19 cellular contexts compared by ENCODE assay signal in the genomic region with DNA sequence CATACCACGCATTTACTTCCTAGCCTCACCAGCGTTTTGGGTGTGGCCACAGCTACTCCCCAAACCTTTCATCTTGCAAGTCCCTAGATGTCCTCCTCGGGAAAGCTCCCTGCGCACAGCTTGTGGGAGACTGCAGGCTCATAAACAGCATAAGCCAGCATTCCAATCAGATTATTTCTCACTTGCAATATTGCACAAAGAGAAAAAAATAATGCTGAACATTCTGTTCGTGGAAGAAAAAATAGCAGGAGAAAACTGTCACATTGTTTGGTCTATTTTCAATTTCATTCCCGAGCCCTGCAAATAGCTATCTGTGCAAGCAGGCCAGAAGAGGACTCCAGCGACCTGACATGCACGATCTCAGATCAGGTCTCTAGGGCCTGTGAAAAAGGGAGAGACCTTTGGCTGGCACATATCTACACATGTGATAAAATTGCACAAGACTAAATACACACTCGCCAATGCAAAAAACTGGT.
DNase-seq lines count a peak whose midpoint lies in the region; ATAC-seq and TF ChIP-seq lines count a peak whose summit lies in the region.
"Had no signal": no experiment of that assay in that cellular context is flagged by ENCODE, and none has a peak within 500 bp of the region (broad histone marks: within the 10 kb centered on the region; RNA-seq: fewer than 3 reads in every experiment).

No MANE protein-coding gene starts in this region.

- no peaks in the 10 kb centered on the region for H3K27me3 ChIP-seq in adipocyte (replicated peaks; ENCODE audit: control insufficient read depth, insufficient read depth, low read length)
- no peaks in the 10 kb centered on the region for H3K27me3 ChIP-seq in muscle layer of duodenum (ENCODE audit: low read depth, low read length)
- no peaks in the 10 kb centered on the region for H3K27me3 ChIP-seq in suprapubic skin
- no peaks in the 10 kb centered on the region for H3K27me3 ChIP-seq in colonic mucosa

- no peaks in the 10 kb centered on the region for H3K9me3 ChIP-seq in adipocyte (ENCODE audit: control insufficient read depth, low read length)
- no peaks in the 10 kb centered on the region for H3K9me3 ChIP-seq in muscle layer of duodenum (ENCODE audit: control insufficient read depth in 1 of 2, low read length in 2 of 2)
- no peaks in the 10 kb centered on the region for H3K9me3 ChIP-seq in suprapubic skin
- no peaks in the 10 kb centered on the region for H3K9me3 ChIP-seq in colonic mucosa
- H3K9me3 ChIP-seq: mucosa of descending colon, SK-N-SH had no signal

- H3K4me3 ChIP-seq in adipocyte (ENCODE audit: low read length), result peak overlapping the region; percentile 45
- no peak overlapping the region for H3K4me3 ChIP-seq in fibroblast of the aortic adventitia (ENCODE audit: low read depth, low read length)
- no peak overlapping the region for H3K4me3 ChIP-seq in muscle layer of duodenum (ENCODE audit: low read depth in 1 of 2, low read length in 2 of 2)
- H3K4me3 ChIP-seq in suprapubic skin, result no peak overlapping the region
- H3K4me3 ChIP-seq in colonic mucosa, result no peak overlapping the region
- H3K4me3 ChIP-seq: mucosa of descending colon had no signal

- H3K36me3 ChIP-seq in adipocyte (ENCODE audit: control insufficient read depth, insufficient read depth, low read length, severe bottlenecking) (no peaks in the 10 kb centered on the region), muscle layer of duodenum (ENCODE audit: control insufficient read depth in 1 of 2, insufficient read depth in 2 of 2, low read length in 2 of 2) (no peaks in the 10 kb centered on the region), suprapubic skin (no peaks in the 10 kb centered on the region), colonic mucosa (no peaks in the 10 kb centered on the region)

- intact Hi-C loops in colonic mucosa (cut with DNase I), result no loop called here

- H3K27ac ChIP-seq in muscle layer of duodenum (ENCODE audit: low read length), result peak overlapping the region; percentile 20
- peak overlapping the region; percentile 64 for H3K27ac ChIP-seq in suprapubic skin
- H3K27ac ChIP-seq in colonic mucosa, result no peak overlapping the region
- H3K27ac ChIP-seq: KMS-11 had no signal

- H3K9ac ChIP-seq in adipocyte (ENCODE audit: low read length) (peak overlapping the region; percentile 81), colonic mucosa (ENCODE audit: low read depth in 2 of 2, low read length in 2 of 2) (no peak overlapping the region)
- H3K9ac ChIP-seq: KMS-11, SK-N-SH had no signal

- TF ChIP-seq EP300 in suprapubic skin (IDR thresholded peaks at IDR 0.05), result peak; percentile 47

- WGBS in suprapubic skin, result 48% methylated on average over 9 of the region's 9 CpGs

- TF ChIP-seq CTCF in fibroblast of the aortic adventitia (IDR thresholded peaks at IDR 0.05; ENCODE audit: insufficient read depth, low read length) (no peak), suprapubic skin (IDR thresholded peaks at IDR 0.05) (no peak), colonic mucosa (IDR thresholded peaks at IDR 0.05) (no peak)

- H3K4me1 ChIP-seq in adipocyte (ENCODE audit: control insufficient read depth, insufficient read depth, low read length) (peaks cover 72% of the 10 kb centered on the region), muscle layer of duodenum (ENCODE audit: control insufficient read depth in 1 of 2, insufficient read depth in 2 of 2, low read length in 2 of 2) (peaks cover 9 to 12% of the 10 kb centered on the region in 2 donors), suprapubic skin (peaks cover 19% of the 10 kb centered on the region), colonic mucosa (no peaks in the 10 kb centered on the region)

- ATAC-seq in HG02571 (IDR thresholded peaks at IDR 0.05; ENCODE audit: unreplicated experiment) (no peak), HG02852 (IDR thresholded peaks at IDR 0.05; ENCODE audit: unreplicated experiment) (no peak)
- ATAC-seq: mucosa of descending colon, WTC11 had no signal

- DNase-seq in adipocyte (ENCODE audit: low read depth) (no peak), fibroblast of the aortic adventitia (ENCODE audit: low read depth) (peak; percentile 33), suprapubic skin (ENCODE audit: low spot score in 2 of 2) (peak; percentile 78 to 88), NOMO-1 treated with dmso at 0.1 percent for 144 hours (lab: John Stamatoyannopoulos, UW; ENCODE audit: unreplicated experiment) (no peak), colonic mucosa (no peak)
- DNase-seq: activated CD4-positive, alpha-beta memory T cell treated with anti-CD3 and anti-CD28 coated beads for 36 hours; activated naive CD4-positive, alpha-beta T cell treated with Interleukin-2 at 50 U/mL for 16 hours; EL; left cardiac atrium; mucosa of descending colon; NCI-H2029; NCI-H446; retina; SK-N-SH had no signal

- TF ChIP-seq POLR2A in suprapubic skin (IDR thresholded peaks at IDR 0.05), result no peak

Comparison
In these comparisons a context has a peak if more than half of its experiments do, and no peak if none do; other contexts are left out.
1. DNase-seq: peak in fibroblast of the aortic adventitia (single experiment) and suprapubic skin (2 of 2); none in adipocyte (single experiment), NOMO-1 treated with dmso at 0.1 percent for 144 hours (single experiment) and colonic mucosa (single experiment).